Comparison of ENCODE assay signal across 1 cellular context in the genomic region with DNA sequence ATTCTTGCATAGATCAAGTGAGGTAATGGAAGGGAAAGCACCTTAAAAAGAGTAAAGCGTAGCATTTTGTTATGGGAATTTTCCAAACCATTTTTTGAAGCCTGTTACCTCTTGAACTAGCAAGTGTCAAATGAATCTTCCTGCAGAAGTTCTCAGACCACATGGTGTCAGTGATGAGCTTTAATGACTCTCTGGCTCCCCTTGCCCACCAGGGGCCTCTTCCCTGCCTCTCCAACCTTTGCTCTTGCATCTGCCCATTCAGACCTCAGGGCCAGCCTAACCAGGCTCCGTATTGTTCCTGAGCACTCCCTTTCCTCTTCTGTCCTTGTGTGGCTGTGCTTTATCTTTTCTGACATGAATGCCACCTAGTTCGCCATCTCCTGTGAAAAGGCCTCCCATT.
TF ChIP-seq lines count a peak whose summit lies in the region.

No MANE protein-coding gene starts in this region.

TF ChIP-seq in H1, 55 proteins besides CTCF, POLR2A, EP300 and RAD21:
- TF ChIP-seq SIRT6 (IDR thresholded peaks at IDR 0.05; ENCODE audit: low read length) (no peak), EZH2 (IDR thresholded peaks at IDR 0.05; ENCODE audit: low read depth, low read length, severe bottlenecking) (no peak), SAP30 (IDR thresholded peaks at IDR 0.05; ENCODE audit: insufficient read depth, insufficient replicate concordance, low read length) (no peak), TCF12 (IDR thresholded peaks at IDR 0.05; ENCODE audit: low read depth, low read length) (no peak)
